2 cellular contexts compared by ENCODE assay signal in genomic region chr15:28515208-28515607, GRCh38. TPM values are rescaled to one million over a fixed set of nuclear protein-coding genes. Genes with fewer than 3 reads are reported as not detected.
"Had no signal": no experiment of that assay in that cellular context is flagged by ENCODE, and none has a peak within 500 bp of the region (broad histone marks: within the 10 kb centered on the region; RNA-seq: fewer than 3 reads in every experiment).

No MANE protein-coding gene starts in this region.

RNA-seq across cellular contexts. Expression of gene GOLGA8G, which starts 17.6 kb away (rescaled TPM):
- total RNA-seq: G401, GM12878 had no signal
- polyA plus RNA-seq: GM12878 had no signal

RNA-seq across cellular contexts. Expression of gene GOLGA6L25, which starts 38.2 kb away (rescaled TPM):
- total RNA-seq: G401, GM12878 had no signal
- polyA plus RNA-seq: GM12878 had no signal
